ENCODE assay signal across 1 cellular context in the genomic region with DNA sequence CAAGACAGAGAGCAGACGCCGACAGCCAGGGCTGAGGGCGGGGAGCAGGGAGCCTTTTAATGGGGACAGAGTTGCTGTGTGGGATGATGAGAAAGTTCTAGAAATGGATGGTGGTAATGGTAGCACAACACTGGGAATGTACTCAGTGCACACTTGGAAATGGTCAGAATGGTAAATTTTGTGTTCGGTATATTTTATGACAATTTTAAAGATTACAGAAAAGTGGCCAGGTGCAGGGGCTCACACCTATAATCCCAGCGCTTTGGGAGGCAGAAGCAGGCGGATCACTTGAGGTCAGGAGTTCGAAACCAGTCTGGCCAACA.
TF ChIP-seq lines count a peak whose summit lies in the region.

No MANE protein-coding gene starts in this region.

TF ChIP-seq in GM23338, 12 proteins besides CTCF, POLR2A, EP300 and RAD21:
- TF ChIP-seq, protein P1, sequence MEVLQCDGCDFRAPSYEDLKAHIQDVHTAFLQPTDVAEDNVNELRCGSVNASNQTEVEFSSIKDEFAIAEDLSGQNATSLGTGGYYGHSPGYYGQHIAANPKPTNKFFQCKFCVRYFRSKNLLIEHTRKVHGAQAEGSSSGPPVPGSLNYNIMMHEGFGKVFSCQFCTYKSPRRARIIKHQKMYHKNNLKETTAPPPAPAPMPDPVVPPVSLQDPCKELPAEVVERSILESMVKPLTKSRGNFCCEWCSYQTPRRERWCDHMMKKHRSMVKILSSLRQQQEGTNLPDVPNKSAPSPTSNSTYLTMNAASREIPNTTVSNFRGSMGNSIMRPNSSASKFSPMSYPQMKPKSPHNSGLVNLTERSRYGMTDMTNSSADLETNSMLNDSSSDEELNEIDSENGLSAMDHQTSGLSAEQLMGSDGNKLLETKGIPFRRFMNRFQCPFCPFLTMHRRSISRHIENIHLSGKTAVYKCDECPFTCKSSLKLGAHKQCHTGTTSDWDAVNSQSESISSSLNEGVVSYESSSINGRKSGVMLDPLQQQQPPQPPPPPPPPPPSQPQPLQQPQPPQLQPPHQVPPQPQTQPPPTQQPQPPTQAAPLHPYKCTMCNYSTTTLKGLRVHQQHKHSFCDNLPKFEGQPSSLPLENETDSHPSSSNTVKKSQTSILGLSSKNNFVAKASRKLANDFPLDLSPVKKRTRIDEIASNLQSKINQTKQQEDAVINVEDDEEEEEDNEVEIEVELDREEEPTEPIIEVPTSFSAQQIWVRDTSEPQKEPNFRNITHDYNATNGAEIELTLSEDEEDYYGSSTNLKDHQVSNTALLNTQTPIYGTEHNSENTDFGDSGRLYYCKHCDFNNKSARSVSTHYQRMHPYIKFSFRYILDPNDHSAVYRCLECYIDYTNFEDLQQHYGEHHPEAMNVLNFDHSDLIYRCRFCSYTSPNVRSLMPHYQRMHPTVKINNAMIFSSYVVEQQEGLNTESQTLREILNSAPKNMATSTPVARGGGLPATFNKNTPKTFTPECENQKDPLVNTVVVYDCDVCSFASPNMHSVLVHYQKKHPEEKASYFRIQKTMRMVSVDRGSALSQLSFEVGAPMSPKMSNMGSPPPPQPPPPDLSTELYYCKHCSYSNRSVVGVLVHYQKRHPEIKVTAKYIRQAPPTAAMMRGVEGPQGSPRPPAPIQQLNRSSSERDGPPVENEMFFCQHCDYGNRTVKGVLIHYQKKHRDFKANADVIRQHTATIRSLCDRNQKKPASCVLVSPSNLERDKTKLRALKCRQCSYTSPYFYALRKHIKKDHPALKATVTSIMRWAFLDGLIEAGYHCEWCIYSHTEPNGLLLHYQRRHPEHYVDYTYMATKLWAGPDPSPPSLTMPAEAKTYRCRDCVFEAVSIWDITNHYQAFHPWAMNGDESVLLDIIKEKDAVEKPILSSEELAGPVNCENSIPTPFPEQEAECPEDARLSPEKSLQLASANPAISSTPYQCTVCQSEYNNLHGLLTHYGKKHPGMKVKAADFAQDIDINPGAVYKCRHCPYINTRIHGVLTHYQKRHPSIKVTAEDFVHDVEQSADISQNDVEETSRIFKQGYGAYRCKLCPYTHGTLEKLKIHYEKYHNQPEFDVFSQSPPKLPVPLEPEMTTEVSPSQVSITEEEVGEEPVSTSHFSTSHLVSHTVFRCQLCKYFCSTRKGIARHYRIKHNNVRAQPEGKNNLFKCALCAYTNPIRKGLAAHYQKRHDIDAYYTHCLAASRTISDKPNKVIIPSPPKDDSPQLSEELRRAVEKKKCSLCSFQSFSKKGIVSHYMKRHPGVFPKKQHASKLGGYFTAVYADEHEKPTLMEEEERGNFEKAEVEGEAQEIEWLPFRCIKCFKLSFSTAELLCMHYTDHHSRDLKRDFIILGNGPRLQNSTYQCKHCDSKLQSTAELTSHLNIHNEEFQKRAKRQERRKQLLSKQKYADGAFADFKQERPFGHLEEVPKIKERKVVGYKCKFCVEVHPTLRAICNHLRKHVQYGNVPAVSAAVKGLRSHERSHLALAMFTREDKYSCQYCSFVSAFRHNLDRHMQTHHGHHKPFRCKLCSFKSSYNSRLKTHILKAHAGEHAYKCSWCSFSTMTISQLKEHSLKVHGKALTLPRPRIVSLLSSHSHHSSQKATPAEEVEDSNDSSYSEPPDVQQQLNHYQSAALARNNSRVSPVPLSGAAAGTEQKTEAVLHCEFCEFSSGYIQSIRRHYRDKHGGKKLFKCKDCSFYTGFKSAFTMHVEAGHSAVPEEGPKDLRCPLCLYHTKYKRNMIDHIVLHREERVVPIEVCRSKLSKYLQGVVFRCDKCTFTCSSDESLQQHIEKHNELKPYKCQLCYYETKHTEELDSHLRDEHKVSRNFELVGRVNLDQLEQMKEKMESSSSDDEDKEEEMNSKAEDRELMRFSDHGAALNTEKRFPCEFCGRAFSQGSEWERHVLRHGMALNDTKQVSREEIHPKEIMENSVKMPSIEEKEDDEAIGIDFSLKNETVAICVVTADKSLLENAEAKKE (CRISPR knock-in tag; IDR thresholded peaks at IDR 0.05), result no peak
- no peak for TF ChIP-seq CREB1 (CRISPR knock-in tag; IDR thresholded peaks at IDR 0.05; ENCODE audit: low read depth)
- TF ChIP-seq, protein P2, sequence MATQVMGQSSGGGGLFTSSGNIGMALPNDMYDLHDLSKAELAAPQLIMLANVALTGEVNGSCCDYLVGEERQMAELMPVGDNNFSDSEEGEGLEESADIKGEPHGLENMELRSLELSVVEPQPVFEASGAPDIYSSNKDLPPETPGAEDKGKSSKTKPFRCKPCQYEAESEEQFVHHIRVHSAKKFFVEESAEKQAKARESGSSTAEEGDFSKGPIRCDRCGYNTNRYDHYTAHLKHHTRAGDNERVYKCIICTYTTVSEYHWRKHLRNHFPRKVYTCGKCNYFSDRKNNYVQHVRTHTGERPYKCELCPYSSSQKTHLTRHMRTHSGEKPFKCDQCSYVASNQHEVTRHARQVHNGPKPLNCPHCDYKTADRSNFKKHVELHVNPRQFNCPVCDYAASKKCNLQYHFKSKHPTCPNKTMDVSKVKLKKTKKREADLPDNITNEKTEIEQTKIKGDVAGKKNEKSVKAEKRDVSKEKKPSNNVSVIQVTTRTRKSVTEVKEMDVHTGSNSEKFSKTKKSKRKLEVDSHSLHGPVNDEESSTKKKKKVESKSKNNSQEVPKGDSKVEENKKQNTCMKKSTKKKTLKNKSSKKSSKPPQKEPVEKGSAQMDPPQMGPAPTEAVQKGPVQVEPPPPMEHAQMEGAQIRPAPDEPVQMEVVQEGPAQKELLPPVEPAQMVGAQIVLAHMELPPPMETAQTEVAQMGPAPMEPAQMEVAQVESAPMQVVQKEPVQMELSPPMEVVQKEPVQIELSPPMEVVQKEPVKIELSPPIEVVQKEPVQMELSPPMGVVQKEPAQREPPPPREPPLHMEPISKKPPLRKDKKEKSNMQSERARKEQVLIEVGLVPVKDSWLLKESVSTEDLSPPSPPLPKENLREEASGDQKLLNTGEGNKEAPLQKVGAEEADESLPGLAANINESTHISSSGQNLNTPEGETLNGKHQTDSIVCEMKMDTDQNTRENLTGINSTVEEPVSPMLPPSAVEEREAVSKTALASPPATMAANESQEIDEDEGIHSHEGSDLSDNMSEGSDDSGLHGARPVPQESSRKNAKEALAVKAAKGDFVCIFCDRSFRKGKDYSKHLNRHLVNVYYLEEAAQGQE (IDR thresholded peaks at IDR 0.05; ENCODE audit: unreplicated experiment), result no peak
- TF ChIP-seq JUNB (IDR thresholded peaks at IDR 0.05; ENCODE audit: unreplicated experiment), result no peak
